8 cellular contexts compared by ENCODE assay signal in genomic region chr20:53583660-53584549, GRCh38. TPM values are rescaled to one million over a fixed set of nuclear protein-coding genes. Genes with fewer than 3 reads are reported as not detected.
A peak's percentile ranks its signal among the peaks of the same experiment; 100 is the strongest.
DNase-seq lines count a peak whose midpoint lies in the region; ATAC-seq and TF ChIP-seq lines count a peak whose summit lies in the region.
"Not testable (repeated sequence)": the region's sequence is repeated elsewhere in the genome, so short reads cannot be mapped to it uniquely, and the experiment has no call there.

No MANE protein-coding gene starts in this region.

- dilution Hi-C loops in mammary epithelial cell (cut with HindIII; ENCODE audit: low sequenced_read_pairs): loop anchor here (10.0 to 25.0 kb wide), 2 partner anchors 178 to 321 kb away; no protein-coding TSS in a partner anchor

- ATAC-seq in activated T-cell treated with anti-CD3 and anti-CD28 coated beads, Interleukin-2, amount 50 U/mL, for 4 hours; heart right ventricle; natural killer cell treated with Interleukin-12 subunit alpha and Interleukin-12 subunit beta and Interleukin-15 and Interleukin-18, amount 100 ng/mL, for 72 hours: not testable (repeated sequence)

- peak overlapping the region; percentile 83 to 95 (median 91) for H3K4me2 ChIP-seq in BLaER1 treated with 17β-estradiol and CSF1 and Interleukin-3, amounts not matched to agents 10 nM and 100 nM
- peak overlapping the region; percentile 35 for H3K4me2 ChIP-seq in mammary epithelial cell (ENCODE audit: insufficient read depth, low read depth, low read length)

- TF ChIP-seq CTCF in mammary epithelial cell (conservative IDR thresholded peaks at IDR 0.05 in 1 of 2, IDR thresholded peaks at IDR 0.05 in 1 of 2; ENCODE audit: extremely low read depth in 1 of 2, insufficient read depth in 1 of 2, low read depth in 1 of 2, low read length in 2 of 2); heart right ventricle (IDR thresholded peaks at IDR 0.05); stomach (IDR thresholded peaks at IDR 0.05): not testable (repeated sequence)

- peaks cover 92% of the 10 kb centered on the region for H3K79me2 ChIP-seq in mammary epithelial cell (ENCODE audit: insufficient read depth, low read length)

- H3K9me3 Mint-ChIP-seq in activated T-cell treated with anti-CD3 and anti-CD28 coated beads, Interleukin-2, amount 50 U/mL, for 4 hours; natural killer cell treated with Interleukin-12 subunit alpha and Interleukin-12 subunit beta and Interleukin-15 and Interleukin-18, amount 100 ng/mL, for 72 hours: not testable (repeated sequence)

- not testable (repeated sequence) for H3K27me3 ChIP-seq in BLaER1 treated with 17β-estradiol and CSF1 and Interleukin-3, amounts not matched to agents 10 nM and 100 nM; HUES48 (ENCODE audit: control insufficient read depth, insufficient read depth, low read length); SJSA1 (replicated peaks); mammary epithelial cell (ENCODE audit: insufficient read depth, low read length); heart right ventricle; stomach

- H3K36me3 Mint-ChIP-seq in activated T-cell treated with anti-CD3 and anti-CD28 coated beads, Interleukin-2, amount 50 U/mL, for 4 hours (ENCODE audit: insufficient read depth): peaks cover 20% of the 10 kb centered on the region
- peaks cover 21% of the 10 kb centered on the region for H3K36me3 Mint-ChIP-seq in natural killer cell treated with Interleukin-12 subunit alpha and Interleukin-12 subunit beta and Interleukin-15 and Interleukin-18, amount 100 ng/mL, for 72 hours

- peaks cover 33 to 93% (median 54%) of the 10 kb centered on the region in 10 experiments for H3K4me1 ChIP-seq in BLaER1 treated with 17β-estradiol and CSF1 and Interleukin-3, amounts not matched to agents 10 nM and 100 nM
- H3K4me1 ChIP-seq in HUES48 (ENCODE audit: control insufficient read depth, insufficient read depth, low read length) (peaks cover 66% of the 10 kb centered on the region), SJSA1 (replicated peaks) (peaks cover 51% of the 10 kb centered on the region), mammary epithelial cell (ENCODE audit: insufficient read depth, low read length) (peaks cover 36% of the 10 kb centered on the region), heart right ventricle (peaks cover 3 to 100% (median 81%) of the 10 kb centered on the region in 9 donors), stomach (peaks cover 56 to 94% (median 77%) of the 10 kb centered on the region in 4 donors)

- peaks cover 35 to 53% (median 37%) of the 10 kb centered on the region in 11 experiments for H3K36me3 ChIP-seq in BLaER1 treated with 17β-estradiol and CSF1 and Interleukin-3, amounts not matched to agents 10 nM and 100 nM
- H3K36me3 ChIP-seq in HUES48 (ENCODE audit: control insufficient read depth, insufficient read depth, low read length) (peaks cover 37% of the 10 kb centered on the region), SJSA1 (peaks cover 40% of the 10 kb centered on the region), mammary epithelial cell (ENCODE audit: insufficient read depth, low read length) (peaks cover 29% of the 10 kb centered on the region), heart right ventricle (peaks cover 0 to 36% (median 11%) of the 10 kb centered on the region in 9 donors), stomach (peaks cover 12 to 26% (median 22%) of the 10 kb centered on the region in 4 donors)

- not testable (repeated sequence) for H2AFZ ChIP-seq in mammary epithelial cell (ENCODE audit: low read depth, low read length)

- in situ Hi-C loops in mammary epithelial cell (cut with MboI; ENCODE audit: low sequenced_read_pairs in 2 of 2): loop anchor here in 1 of 2 donors (25.0 kb wide), 1 partner anchor 603 kb away; no protein-coding TSS in a partner anchor

- TF ChIP-seq EP300 in stomach (IDR thresholded peaks at IDR 0.05): not testable (repeated sequence)

- peaks cover 80% of the 10 kb centered on the region for H3K4me1 Mint-ChIP-seq in activated T-cell treated with anti-CD3 and anti-CD28 coated beads, Interleukin-2, amount 50 U/mL, for 4 hours (ENCODE audit: low read depth)
- H3K4me1 Mint-ChIP-seq in natural killer cell treated with Interleukin-12 subunit alpha and Interleukin-12 subunit beta and Interleukin-15 and Interleukin-18, amount 100 ng/mL, for 72 hours (ENCODE audit: low read depth in 2 of 2): peaks cover 55 to 81% of the 10 kb centered on the region in 2 donors

- not testable (repeated sequence) for H3K9me3 ChIP-seq in BLaER1 treated with 17β-estradiol and CSF1 and Interleukin-3, amounts not matched to agents 10 nM and 100 nM (replicated peaks in 1 of 11); HUES48 (ENCODE audit: control insufficient read depth, insufficient read depth, low read length); SJSA1 (replicated peaks); mammary epithelial cell (replicated peaks; ENCODE audit: insufficient read depth, low read length); heart right ventricle; stomach

- H3K9ac ChIP-seq in BLaER1 treated with 17β-estradiol and CSF1 and Interleukin-3, amounts not matched to agents 10 nM and 100 nM: peak overlapping the region; percentile 58 to 97 (median 92); a peak in 21 of 22 replicates
- H3K9ac ChIP-seq in HUES48 (ENCODE audit: low read depth, low read length): not testable (repeated sequence)
- H3K9ac ChIP-seq in mammary epithelial cell (ENCODE audit: insufficient read depth, low read length): peak overlapping the region; percentile 39

- peak overlapping the region; percentile 92 to 99 for H3K27ac Mint-ChIP-seq in natural killer cell treated with Interleukin-12 subunit alpha and Interleukin-12 subunit beta and Interleukin-15 and Interleukin-18, amount 100 ng/mL, for 72 hours

- peak overlapping the region in 10 of 11 experiments; percentile 80 to 100 (median 95); a peak in 20 of 22 replicates for H3K27ac ChIP-seq in BLaER1 treated with 17β-estradiol and CSF1 and Interleukin-3, amounts not matched to agents 10 nM and 100 nM
- H3K27ac ChIP-seq in HUES48 (ENCODE audit: low read depth, low read length) (peak overlapping the region; percentile 76), SJSA1 (peak overlapping the region; percentile 40), mammary epithelial cell (ENCODE audit: insufficient read depth, low read depth, low read length) (peak overlapping the region; percentile 86), heart right ventricle (peak overlapping the region in 6 of 10 donors; percentile 14 to 100 (median 60)), stomach (peak overlapping the region in 4 of 5 donors; percentile 66 to 100 (median 82))

- H3K4me3 Mint-ChIP-seq in activated T-cell treated with anti-CD3 and anti-CD28 coated beads, Interleukin-2, amount 50 U/mL, for 4 hours: peak overlapping the region; percentile 78
- H3K4me3 Mint-ChIP-seq in natural killer cell treated with Interleukin-12 subunit alpha and Interleukin-12 subunit beta and Interleukin-15 and Interleukin-18, amount 100 ng/mL, for 72 hours: peak overlapping the region; percentile 89

- CTCF ChIA-PET in mammary epithelial cell (lab: Charles Lee; ENCODE audit: low non-redundant PET): not testable (repeated sequence)

- TF ChIP-seq POLR2A in stomach (IDR thresholded peaks at IDR 0.05): not testable (repeated sequence)

- intact Hi-C loops in mammary epithelial cell (cut with micrococcal nuclease); stomach (cut with DNase I; ENCODE audit: low total_unique reads): not testable (repeated sequence)
- intact Hi-C loops in heart right ventricle (cut with DNase I): loop anchor here in 4 of 10 donors (5.0 kb wide), 2 partner anchors 153 to 288 kb away; no protein-coding TSS in a partner anchor

- not testable (repeated sequence) for H3K27me3 Mint-ChIP-seq in activated T-cell treated with anti-CD3 and anti-CD28 coated beads, Interleukin-2, amount 50 U/mL, for 4 hours (ENCODE audit: low read depth); natural killer cell treated with Interleukin-12 subunit alpha and Interleukin-12 subunit beta and Interleukin-15 and Interleukin-18, amount 100 ng/mL, for 72 hours

- peak in 1 of 2 experiments; percentile 26 for DNase-seq in SJSA1 (ENCODE audit: low read depth in 1 of 2, low spot score in 2 of 2)
- not testable (repeated sequence) for DNase-seq in activated T-cell treated with anti-CD3 and anti-CD28 coated beads, Interleukin-2, amount 50 U/mL, for 4 hours; heart right ventricle; natural killer cell treated with Interleukin-12 subunit alpha and Interleukin-12 subunit beta and Interleukin-15 and Interleukin-18, amount 100 ng/mL, for 72 hours (ENCODE audit: low spot score)
- peak; percentile 35 for DNase-seq in mammary epithelial cell
- peak; percentile 10 for DNase-seq in stomach

- H3K4me3 ChIP-seq in BLaER1 treated with 17β-estradiol and CSF1 and Interleukin-3, amounts not matched to agents 10 nM and 100 nM: peak overlapping the region in 9 of 10 experiments; percentile 21 to 88 (median 81); a peak in 16 of 20 replicates
- not testable (repeated sequence) for H3K4me3 ChIP-seq in HUES48 (ENCODE audit: low read depth, low read length); SJSA1; mammary epithelial cell (replicated peaks in 1 of 3; ENCODE audit: insufficient read depth in 1 of 3, low read depth in 2 of 3, low read length in 3 of 3); heart right ventricle; stomach

- not testable (repeated sequence) for BruUV-seq in mammary epithelial cell (replicated peaks; lab: Mats Ljungman, UMichigan)

- 63% methylated on average over 3 of the region's 3 CpGs for WGBS in mammary epithelial cell (ENCODE audit: low coverage, missing lambda C conversion rate)
- WGBS in heart right ventricle, 2 donors: 23 to 24% methylated on average over 3 of the region's 3 CpGs
- 8 to 16% (median 13%) methylated on average over 3 of the region's 3 CpGs for WGBS in stomach, 5 donors

- peaks cover 23 to 93% (median 28%) of the 10 kb centered on the region in 11 experiments for H4K20me1 ChIP-seq in BLaER1 treated with 17β-estradiol and CSF1 and Interleukin-3, amounts not matched to agents 10 nM and 100 nM
- H4K20me1 ChIP-seq in mammary epithelial cell (ENCODE audit: insufficient read depth, low read length): not testable (repeated sequence)

RNA-seq across cellular contexts. Expression of gene ZNF217, which starts 9.7 kb away (rescaled TPM):
- 7.7 and 14.1 TPM in 2 replicates for total RNA-seq in SJSA1 (2014; rRNA removed; shearing (Covaris generic))
- 10 to 100 TPM; 25.9 to 27.8 (median 26.4) TPM for total RNA-seq in activated T-cell treated with anti-CD3 and anti-CD28 coated beads, Interleukin-2, amount 50 U/mL, for 4 hours
- 10 to 100 TPM; 30.8 to 39.8 TPM for total RNA-seq in mammary epithelial cell
- 8.7 TPM for polyA plus RNA-seq in mammary epithelial cell
- 63.7 TPM for polyA minus RNA-seq in mammary epithelial cell
- 10 to 100 TPM in 3 of 10 donors, 1 to 10 TPM in 7; 7.2 to 18.4 (median 8.5) TPM for total RNA-seq in heart right ventricle
- 1 to 10 TPM; 3.3 to 5.3 TPM for polyA plus RNA-seq in heart right ventricle
- 10 to 100 TPM; 39.9 to 48.0 TPM for total RNA-seq in natural killer cell treated with Interleukin-12 subunit alpha and Interleukin-12 subunit beta and Interleukin-15 and Interleukin-18, amount 100 ng/mL, for 72 hours
- total RNA-seq in stomach: 10 to 100 TPM; 24.3 to 40.2 (median 31.7) TPM
- 1 to 10 TPM; 6.3 to 9.6 (median 7.1) TPM for polyA plus RNA-seq in stomach

Comparison
In these comparisons a context has a peak if more than half of its experiments do, and no peak if none do; other contexts are left out.
1. H3K27ac ChIP-seq: peak in every context shown above with its lines; median percentile 95 in BLaER1 treated with 17β-estradiol and CSF1 and Interleukin-3, amounts not matched to agents 10 nM and 100 nM; 86 in mammary epithelial cell; 82 in stomach; 76 in HUES48; 60 in heart right ventricle; 40 in SJSA1.